In the genomic region with DNA sequence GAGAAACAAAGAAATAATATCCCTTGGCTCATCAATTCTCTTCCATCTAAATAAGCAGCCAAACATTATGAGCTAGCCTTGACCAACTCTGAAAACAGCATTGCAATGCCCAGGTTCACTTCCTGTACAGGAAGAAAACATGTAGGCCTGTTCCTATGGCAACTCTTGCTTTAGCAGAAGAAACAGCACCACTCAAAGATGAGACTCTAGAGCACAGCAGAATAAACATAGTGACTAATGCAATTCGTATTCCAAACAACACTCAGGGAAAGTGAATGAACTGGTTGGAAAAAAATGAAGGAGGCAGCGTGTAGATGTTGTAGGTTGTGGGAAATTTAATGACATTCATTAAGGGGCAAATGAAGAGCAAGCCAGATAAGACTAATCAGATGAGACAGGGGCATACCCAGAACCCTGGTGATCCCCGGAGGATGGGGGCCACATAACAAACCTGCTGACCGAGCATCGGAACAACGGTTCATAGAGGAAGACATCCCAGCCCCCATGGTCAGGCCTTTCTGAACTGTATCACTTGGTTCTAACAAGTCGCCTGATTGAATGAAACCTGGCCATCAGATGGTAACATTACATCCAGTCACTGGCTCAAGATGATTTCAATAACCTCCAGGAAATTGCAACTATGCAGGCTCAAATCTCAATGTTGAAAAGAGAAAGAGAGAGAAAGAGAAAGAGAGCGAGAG, we compare ENCODE assay signal across 9 cellular contexts.
DNase-seq lines count a peak whose midpoint lies in the region; ATAC-seq and TF ChIP-seq lines count a peak whose summit lies in the region.
"Had no signal": no experiment of that assay in that cellular context is flagged by ENCODE, and none has a peak within 500 bp of the region (broad histone marks: within the 10 kb centered on the region; RNA-seq: fewer than 3 reads in every experiment).

No MANE protein-coding gene starts in this region.

- peaks cover 8% of the 10 kb centered on the region; the same call in 1 of the 2 replicates for H3F3A ChIP-seq in OCI-LY1 (ENCODE audit: insufficient read depth, low read length)

- H3K4me3 Mint-ChIP-seq in central memory CD8-positive, alpha-beta T cell, result peak overlapping the region; percentile 79
- H3K4me3 Mint-ChIP-seq in memory B cell, result peak overlapping the region; percentile 87

- peak overlapping the region; percentile 95 for H3K27ac ChIP-seq in OCI-LY1 (ENCODE audit: low read depth, low read length, poor library complexity, severe bottlenecking)
- H3K27ac ChIP-seq: KMS-11 had no signal

- H3K27ac Mint-ChIP-seq in central memory CD8-positive, alpha-beta T cell (ENCODE audit: low read depth), result peak overlapping the region; percentile 98
- H3K27ac Mint-ChIP-seq in memory B cell, result peak overlapping the region; percentile 99

- TF ChIP-seq CTCF in AG09309 (IDR thresholded peaks at IDR 0.05; ENCODE audit: control insufficient read depth, insufficient read depth, low read depth, low read length, missing control alignments), result no peak
- TF ChIP-seq CTCF in OCI-LY1 (IDR thresholded peaks at IDR 0.05; ENCODE audit: low read length), result no peak

- H3K4me3 ChIP-seq in AG09309 (ENCODE audit: control insufficient read depth, low read depth, low read length) (no peak overlapping the region), OCI-LY1 (ENCODE audit: low read depth, low read length, poor library complexity, severe bottlenecking) (peak overlapping the region; percentile 26)

- peaks cover 69% of the 10 kb centered on the region for H3K36me3 Mint-ChIP-seq in central memory CD8-positive, alpha-beta T cell (ENCODE audit: insufficient read depth)
- H3K36me3 Mint-ChIP-seq in memory B cell, result peaks cover 43% of the 10 kb centered on the region

- DNase-seq in AG09309 (ENCODE audit: low read depth) (peak; percentile 46), memory B cell (ENCODE audit: low spot score in 2 of 2) (peak; percentile 34 to 51), cerebellar nuclear complex (lab: John Stamatoyannopoulos, UW) (no peak), HUDEP-2 (lab: John Stamatoyannopoulos, UW; ENCODE audit: unreplicated experiment in 76 of 76) (no peak)
- DNase-seq in central memory CD8-positive, alpha-beta T cell (ENCODE audit: low spot score in 2 of 2), result peak in 1 of 2 donors; percentile 52

- no peaks in the 10 kb centered on the region for H3K27me3 ChIP-seq in OCI-LY1 (ENCODE audit: insufficient read depth, low read length)

- H3K9me3 ChIP-seq in OCI-LY1 (ENCODE audit: low read length), result no peaks in the 10 kb centered on the region

- no peak overlapping the region; the same call in 1 of the 2 replicates for H3K9ac ChIP-seq in OCI-LY1 (ENCODE audit: low read length)
- H3K9ac ChIP-seq: KMS-11 had no signal

- no peaks in the 10 kb centered on the region for H3K9me2 ChIP-seq in OCI-LY1 (ENCODE audit: low read depth, low read length)

- H3K36me3 ChIP-seq in OCI-LY1 (ENCODE audit: insufficient read depth, low read length), result peaks cover 61% of the 10 kb centered on the region

- H3K4me1 ChIP-seq in OCI-LY1 (ENCODE audit: insufficient read depth, low read length, severe bottlenecking), result peaks cover 99% of the 10 kb centered on the region

- no peaks in the 10 kb centered on the region for H3K9me3 Mint-ChIP-seq in central memory CD8-positive, alpha-beta T cell
- no peaks in the 10 kb centered on the region for H3K9me3 Mint-ChIP-seq in memory B cell

- H3K27me3 Mint-ChIP-seq in central memory CD8-positive, alpha-beta T cell, result no peaks in the 10 kb centered on the region
- no peaks in the 10 kb centered on the region for H3K27me3 Mint-ChIP-seq in memory B cell

- no peak overlapping the region for H2AFZ ChIP-seq in OCI-LY1 (ENCODE audit: low read length)

- peak; percentile 45 for ATAC-seq in GM18508 (IDR thresholded peaks at IDR 0.05; ENCODE audit: insufficient read depth, unreplicated experiment)
- ATAC-seq in HG02973 (IDR thresholded peaks at IDR 0.05; ENCODE audit: unreplicated experiment), result peak; percentile 69
- peak; percentile 71 for ATAC-seq in central memory CD8-positive, alpha-beta T cell (replicated peaks; ENCODE audit: extremely low read depth, poor library complexity, severe bottlenecking)
- ATAC-seq in memory B cell (ENCODE audit: low read depth), result peak; percentile 71

- peaks cover 75% of the 10 kb centered on the region for H3K79me2 ChIP-seq in OCI-LY1 (ENCODE audit: insufficient read depth, low read length)

- H3K4me1 Mint-ChIP-seq in central memory CD8-positive, alpha-beta T cell, result peaks cover 84% of the 10 kb centered on the region
- peaks cover 66% of the 10 kb centered on the region for H3K4me1 Mint-ChIP-seq in memory B cell

- peak overlapping the region; percentile 64 for H3K4me2 ChIP-seq in OCI-LY1 (ENCODE audit: low read length)
- H3K4me2 ChIP-seq: KMS-11 had no signal

- H4K20me1 ChIP-seq in OCI-LY1 (ENCODE audit: insufficient read depth, low read length), result 0 out of 2 replicates have a peak, but pooled peaks cover 2% of the 10 kb centered on the region

Comparison
In these comparisons a context has a peak if more than half of its experiments do, and no peak if none do; other contexts are left out.
1. DNase-seq: peak in AG09309 (single experiment) and memory B cell (2 of 2); none in cerebellar nuclear complex (0 of 2) and HUDEP-2 (0 of 76).
2. Peak in every context shown above with its lines, with median percentiles within 50 percentile points of each other: ATAC-seq.